8 cellular contexts compared by ENCODE assay signal in genomic region chr1:31413405-31414005, GRCh38. TPM values are rescaled to one million over a fixed set of nuclear protein-coding genes. Genes with fewer than 3 reads are reported as not detected.
A peak's percentile ranks its signal among the peaks of the same experiment; 100 is the strongest.
DNase-seq lines count a peak whose midpoint lies in the region; ATAC-seq and TF ChIP-seq lines count a peak whose summit lies in the region.

No MANE protein-coding gene starts in this region.

- ATAC-seq in T-helper 17 cell, result peak; percentile 53
- peak; percentile 80 for ATAC-seq in upper lobe of right lung

- TF ChIP-seq CTCF in endodermal cell (conservative IDR thresholded peaks at IDR 0.05) (no peak), upper lobe of right lung (IDR thresholded peaks at IDR 0.05) (no peak)

- DNase-seq in DMS153 treated with DMSO at 0.1 percent for 48 hours (lab: John Stamatoyannopoulos, UW; ENCODE audit: unreplicated experiment) (peak; percentile 82), DMS153 (lab: John Stamatoyannopoulos, UW) (no peak), HUDEP-2 (lab: John Stamatoyannopoulos, UW; ENCODE audit: unreplicated experiment in 76 of 76) (peak in 61 of 76 experiments; percentile 13 to 75 (median 53)), T-helper 17 cell (no peak), endodermal cell (peak; percentile 84), midbrain (lab: John Stamatoyannopoulos, UW) (peak; percentile 28), upper lobe of right lung (peak; percentile 93), islet precursor cell (no peak)

- intact Hi-C loops in upper lobe of right lung (cut with DNase I), result no loop called here

- H3K36me3 ChIP-seq in endodermal cell (ENCODE audit: control insufficient read depth, insufficient read depth, low read length) (no peaks in the 10 kb centered on the region), upper lobe of right lung (no peaks in the 10 kb centered on the region)

- no peaks in the 10 kb centered on the region for H3K9me3 Mint-ChIP-seq in endodermal cell

- peak overlapping the region; percentile 55 for H3K9ac ChIP-seq in endodermal cell (ENCODE audit: extremely low read depth, low read length, poor library complexity, severe bottlenecking)

- H3K27me3 ChIP-seq in endodermal cell (ENCODE audit: control insufficient read depth, insufficient read depth, low read length, poor library complexity, severe bottlenecking), result peaks cover 25% of the 10 kb centered on the region
- H3K27me3 ChIP-seq in upper lobe of right lung, result peaks cover 13% of the 10 kb centered on the region

- H3K4me1 Mint-ChIP-seq in T-helper 17 cell (peaks cover 6% of the 10 kb centered on the region), endodermal cell (peaks cover 10% of the 10 kb centered on the region)

- H3K4me1 ChIP-seq in endodermal cell (ENCODE audit: control insufficient read depth, insufficient read depth, low read length) (peaks cover 5% of the 10 kb centered on the region), upper lobe of right lung (peaks cover 14% of the 10 kb centered on the region)

- H3K27me3 Mint-ChIP-seq in T-helper 17 cell (peaks cover 80% of the 10 kb centered on the region), endodermal cell (ENCODE audit: insufficient read depth) (peaks cover 25% of the 10 kb centered on the region)

- H3K4me3 ChIP-seq in endodermal cell (ENCODE audit: low read length) (peak overlapping the region; percentile 89), upper lobe of right lung (peak overlapping the region; percentile 82)

- H3K27ac ChIP-seq in endodermal cell (ENCODE audit: low read depth, low read length), result peak overlapping the region; percentile 96
- H3K27ac ChIP-seq in upper lobe of right lung, result peak overlapping the region; percentile 83

- WGBS in endodermal cell (ENCODE audit: insufficient coverage in 1 of 2, insufficient read length in 1 of 2), 2 experiments, result 0% methylated on average over 14 to 56 of the region's 56 CpGs

- no peak overlapping the region for H3K27ac Mint-ChIP-seq in T-helper 17 cell
- peak overlapping the region; percentile 81 for H3K27ac Mint-ChIP-seq in endodermal cell

- H3K36me3 Mint-ChIP-seq in T-helper 17 cell (ENCODE audit: low read depth) (peaks cover 7% of the 10 kb centered on the region), endodermal cell (ENCODE audit: low read depth) (peaks cover 7% of the 10 kb centered on the region)

- H3K9me3 ChIP-seq in T-helper 17 cell (ENCODE audit: control insufficient read depth, low read length, poor library complexity, severe bottlenecking) (no peaks in the 10 kb centered on the region), endodermal cell (ENCODE audit: control insufficient read depth, low read length) (no peaks in the 10 kb centered on the region), upper lobe of right lung (no peaks in the 10 kb centered on the region)

- H3K4me3 Mint-ChIP-seq in T-helper 17 cell, result peak overlapping the region; percentile 98
- H3K4me3 Mint-ChIP-seq in endodermal cell, result peak overlapping the region; percentile 96

RNA-seq across cellular contexts. Expression of gene SERINC2, which starts 0.5 kb away (rescaled TPM):
- under 1 TPM in 1 of 2 donors, not detected in 1; 0.32 TPM for total RNA-seq in T-helper 17 cell
- total RNA-seq in endodermal cell, result 10 to 100 TPM; 25.9 to 35.1 TPM
- polyA plus RNA-seq in endodermal cell (2013, experiment 1 of 2), result 37.5 TPM
- 31.6 TPM for polyA plus RNA-seq in endodermal cell (2013, experiment 2 of 2)
- 40.6 TPM for total RNA-seq in upper lobe of right lung

RNA-seq across cellular contexts. Expression of gene FABP3, which starts 40.6 kb away (rescaled TPM):
- total RNA-seq in T-helper 17 cell (not detected), endodermal cell (1 to 10 TPM; 3.0 to 3.4 TPM), upper lobe of right lung (63.6 TPM)
- polyA plus RNA-seq in endodermal cell (2013, experiment 1 of 2), result 15.8 TPM
- polyA plus RNA-seq in endodermal cell (2013, experiment 2 of 2), result 12.7 TPM

Comparison
In these comparisons a context has a peak if more than half of its experiments do, and no peak if none do; other contexts are left out.
1. DNase-seq: peak in DMS153 treated with DMSO at 0.1 percent for 48 hours (single experiment), HUDEP-2 (61 of 76), endodermal cell (single experiment), midbrain (single experiment) and upper lobe of right lung (single experiment); none in DMS153 (single experiment), T-helper 17 cell (0 of 3) and islet precursor cell (single experiment).
2. RNA of gene SERINC2, which starts 0.5 kb away (total RNA-seq): 40.6 TPM in upper lobe of right lung (single experiment) and 25.9 to 35.1 TPM in endodermal cell; 0.32 TPM in T-helper 17 cell; every median in the first group is over 10 times any median in the second.
3. RNA of gene FABP3, which starts 40.6 kb away (total RNA-seq): 63.6 TPM in upper lobe of right lung (single experiment); 3.0 to 3.4 TPM in endodermal cell and not detected in T-helper 17 cell; every median in the first group is over 10 times any median in the second.